ENCODE assay signal across 14 cellular contexts in the genomic region with DNA sequence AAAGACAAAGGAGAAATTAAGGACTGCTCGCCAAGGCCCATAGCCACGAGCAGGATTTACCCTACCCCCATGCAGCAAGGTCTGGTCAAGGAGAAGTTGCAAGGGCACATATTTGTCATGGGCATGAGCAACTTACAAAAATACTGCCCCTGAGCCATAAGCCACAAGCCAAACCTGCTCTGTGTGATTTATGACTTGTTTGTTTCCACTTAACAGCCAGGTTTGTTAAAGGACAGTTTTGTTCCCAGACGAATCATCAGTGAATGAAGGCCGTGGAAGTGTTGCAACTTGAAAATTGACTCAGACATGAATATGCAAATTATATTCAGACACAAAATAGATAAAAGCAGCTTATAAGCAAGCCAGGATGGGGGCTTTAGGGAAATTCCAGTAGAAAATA. TPM values are rescaled to one million over a fixed set of nuclear protein-coding genes. Genes with fewer than 3 reads are reported as not detected.
A peak's percentile ranks its signal among the peaks of the same experiment; 100 is the strongest.
DNase-seq lines count a peak whose midpoint lies in the region; ATAC-seq and TF ChIP-seq lines count a peak whose summit lies in the region.
"Had no signal": no experiment of that assay in that cellular context is flagged by ENCODE, and none has a peak within 500 bp of the region (broad histone marks: within the 10 kb centered on the region; RNA-seq: fewer than 3 reads in every experiment).

No MANE protein-coding gene starts in this region.

- H3K79me2 ChIP-seq in ACC112 (ENCODE audit: control insufficient read depth, insufficient read depth, low read length, unreplicated experiment), result no peaks in the 10 kb centered on the region
- no peaks in the 10 kb centered on the region for H3K79me2 ChIP-seq in PC-3 (ENCODE audit: low read length)

- POLR2A ChIA-PET in PC-3 (lab: Charles Lee; ENCODE audit: unreplicated experiment), result interaction anchor here (0.5 kb wide), 2 partner anchors 14 to 32 kb away, joined by 3 read pairs; no protein-coding TSS in a partner anchor
- POLR2A ChIA-PET in activated CD4-positive, alpha-beta memory T cell treated with anti-CD3 and anti-CD28 coated beads for 36 hours (lab: Charles Lee), result no interaction called here

- H3K4me3 Mint-ChIP-seq in activated CD4-positive, alpha-beta memory T cell treated with anti-CD3 and anti-CD28 coated beads for 36 hours, result no peak overlapping the region
- H3K4me3 Mint-ChIP-seq: dendritic cell treated with granulocyte-macrophage colony-stimulating factor and Interleukin-4, amounts not matched to agents 40 ng/mL and 50 ng/mL, for 4 days had no signal

- no TSS peak for BruUV-seq in PC-3 (replicated peaks; lab: Mats Ljungman, UMichigan)

- intact Hi-C loops in PC-3 (cut with micrococcal nuclease), result no loop called here
- intact Hi-C loops in activated CD4-positive, alpha-beta memory T cell treated with anti-CD3 and anti-CD28 coated beads for 36 hours (cut with micrococcal nuclease), result no loop called here

- no peak overlapping the region for H3K27ac Mint-ChIP-seq in activated CD4-positive, alpha-beta memory T cell treated with anti-CD3 and anti-CD28 coated beads for 36 hours
- H3K27ac Mint-ChIP-seq: dendritic cell treated with granulocyte-macrophage colony-stimulating factor and Interleukin-4, amounts not matched to agents 40 ng/mL and 50 ng/mL, for 4 days had no signal

- peaks cover 15% of the 10 kb centered on the region for H3F3A ChIP-seq in PC-3 (ENCODE audit: low read length, unreplicated experiment)

- H3K9me3 ChIP-seq in PC-3 (ENCODE audit: low read length), result no peaks in the 10 kb centered on the region
- H3K9me3 ChIP-seq: upper lobe of left lung had no signal

- no peaks in the 10 kb centered on the region for H4K20me1 ChIP-seq in PC-3 (ENCODE audit: low read length)

- no peaks in the 10 kb centered on the region for H3K36me3 Mint-ChIP-seq in activated CD4-positive, alpha-beta memory T cell treated with anti-CD3 and anti-CD28 coated beads for 36 hours

- peak; percentile 77 for DNase-seq in GM04503 (ENCODE audit: low read depth)
- peak; percentile 96 for DNase-seq in PC-3
- DNase-seq in fibroblast of villous mesenchyme (ENCODE audit: low read depth), result peak; percentile 64
- no peak for DNase-seq in activated CD4-positive, alpha-beta memory T cell treated with anti-CD3 and anti-CD28 coated beads for 36 hours
- no peak for DNase-seq in retina
- DNase-seq: activated T-cell treated with anti-CD3 and anti-CD28 coated beads for 4 hours, NCI-H2171 treated with DMSO at 0.1 percent for 48 hours, upper lobe of left lung had no signal

- H3K27ac ChIP-seq in ACC112 (ENCODE audit: low read depth, low read length), result peak overlapping the region; percentile 66
- H3K27ac ChIP-seq in PC-3 (ENCODE audit: low read length), result peak overlapping the region; percentile 69
- H3K27ac ChIP-seq: upper lobe of left lung had no signal

- CTCF ChIA-PET in PC-3 (lab: Charles Lee), result interaction anchor here (0.7 kb wide), 1 partner anchor 132 kb away, joined by 3 read pairs; no protein-coding TSS in a partner anchor
- CTCF ChIA-PET in activated CD4-positive, alpha-beta memory T cell treated with anti-CD3 and anti-CD28 coated beads for 36 hours (lab: Charles Lee), result no interaction called here

- H3K27me3 ChIP-seq in ACC112 (ENCODE audit: insufficient read depth, low read length) (no peaks in the 10 kb centered on the region), PC-3 (ENCODE audit: low read length) (no peaks in the 10 kb centered on the region)
- H3K27me3 ChIP-seq: upper lobe of left lung had no signal

- H3K36me3 ChIP-seq in ACC112 (ENCODE audit: insufficient read depth, low read length) (no peaks in the 10 kb centered on the region), PC-3 (ENCODE audit: low read depth, low read length) (no peaks in the 10 kb centered on the region)
- H3K36me3 ChIP-seq: HAP-1, upper lobe of left lung had no signal

- H3K4me3 ChIP-seq in ACC112 (ENCODE audit: low read depth, low read length) (no peak overlapping the region), PC-3 (ENCODE audit: low read length) (no peak overlapping the region), fibroblast of villous mesenchyme (ENCODE audit: low read depth, low read length) (no peak overlapping the region)
- H3K4me3 ChIP-seq: HAP-1, upper lobe of left lung had no signal

- H3K9me2 ChIP-seq in PC-3 (replicated peaks; ENCODE audit: low read length), result no peaks in the 10 kb centered on the region

- peaks cover 5% of the 10 kb centered on the region for H3K9me3 Mint-ChIP-seq in activated CD4-positive, alpha-beta memory T cell treated with anti-CD3 and anti-CD28 coated beads for 36 hours
- H3K9me3 Mint-ChIP-seq: dendritic cell treated with granulocyte-macrophage colony-stimulating factor and Interleukin-4, amounts not matched to agents 40 ng/mL and 50 ng/mL, for 4 days had no signal

- no peaks in the 10 kb centered on the region for H3K4me1 Mint-ChIP-seq in activated CD4-positive, alpha-beta memory T cell treated with anti-CD3 and anti-CD28 coated beads for 36 hours (ENCODE audit: low read depth)

- TF ChIP-seq CTCF in PC-3 (conservative IDR thresholded peaks at IDR 0.05; ENCODE audit: low read depth, low read length), result no peak
- TF ChIP-seq CTCF in fibroblast of villous mesenchyme (IDR thresholded peaks at IDR 0.05; ENCODE audit: insufficient read depth, low read depth, low read length), result no peak

- H2AFZ ChIP-seq in ACC112 (ENCODE audit: low read length, unreplicated experiment), result peak overlapping the region; percentile 18
- H2AFZ ChIP-seq in PC-3 (ENCODE audit: low read length), result no peak overlapping the region

- peaks cover 3% of the 10 kb centered on the region for H3K27me3 Mint-ChIP-seq in activated CD4-positive, alpha-beta memory T cell treated with anti-CD3 and anti-CD28 coated beads for 36 hours
- H3K27me3 Mint-ChIP-seq: dendritic cell treated with granulocyte-macrophage colony-stimulating factor and Interleukin-4, amounts not matched to agents 40 ng/mL and 50 ng/mL, for 4 days had no signal

- H3K9ac ChIP-seq in PC-3 (ENCODE audit: low read length), result peak overlapping the region; percentile 18; the same call in 1 of the 2 replicates

- H3K4me2 ChIP-seq in PC-3 (ENCODE audit: low read length), result peak overlapping the region; percentile 42

- H3K4me1 ChIP-seq in ACC112 (ENCODE audit: control insufficient read depth, insufficient read depth, low read length, unreplicated experiment) (peaks cover 70% of the 10 kb centered on the region), PC-3 (ENCODE audit: insufficient read depth, low read length) (peaks cover 77% of the 10 kb centered on the region)
- H3K4me1 ChIP-seq: HAP-1, upper lobe of left lung had no signal

- ATAC-seq in PC-3 (peak; percentile 48), GM21381 (IDR thresholded peaks at IDR 0.05; ENCODE audit: unreplicated experiment) (no peak), GM19328 (IDR thresholded peaks at IDR 0.05; ENCODE audit: unreplicated experiment) (no peak)

RNA-seq across cellular contexts. Expression of gene EVA1A, which starts 31.3 kb away (rescaled TPM):
- total RNA-seq in PC-3 (2014; rRNA removed) (48.9 and 70.8 TPM in 2 replicates), fibroblast of villous mesenchyme (44.9 and 48.3 TPM in 2 replicates)
- total RNA-seq in activated CD4-positive, alpha-beta memory T cell treated with anti-CD3 and anti-CD28 coated beads for 36 hours, result not detected
- total RNA-seq: T-helper 1 cell treated with Interleukin-12 subunit alpha and Interleukin-12 subunit beta and Interleukin-4 antibody, amounts not matched to agents 30 ng/mL and 1 ng/mL, for 36 hours had no signal

RNA-seq across cellular contexts. Expression of gene MRPL19, which starts 54.6 kb away (rescaled TPM):
- total RNA-seq in PC-3 (2014; rRNA removed) (81.1 and 85.9 TPM in 2 replicates), fibroblast of villous mesenchyme (42.8 and 45.3 TPM in 2 replicates)
- total RNA-seq in activated CD4-positive, alpha-beta memory T cell treated with anti-CD3 and anti-CD28 coated beads for 36 hours, result 10 to 100 TPM; 61.2 to 64.6 TPM

Comparison
In these comparisons a context has a peak if more than half of its experiments do, and no peak if none do; other contexts are left out.
1. DNase-seq: peak in GM04503 (single experiment), PC-3 (single experiment) and fibroblast of villous mesenchyme (single experiment); none in activated CD4-positive, alpha-beta memory T cell treated with anti-CD3 and anti-CD28 coated beads for 36 hours (single experiment) and retina (single experiment).
2. RNA of gene EVA1A, which starts 31.3 kb away (total RNA-seq): 48.9 to 70.8 TPM in PC-3 and 44.9 to 48.3 TPM in fibroblast of villous mesenchyme; not detected in activated CD4-positive, alpha-beta memory T cell treated with anti-CD3 and anti-CD28 coated beads for 36 hours; every median in the first group is over 10 times any median in the second.